ENCODE assay signal across 6 cellular contexts in the genomic region with DNA sequence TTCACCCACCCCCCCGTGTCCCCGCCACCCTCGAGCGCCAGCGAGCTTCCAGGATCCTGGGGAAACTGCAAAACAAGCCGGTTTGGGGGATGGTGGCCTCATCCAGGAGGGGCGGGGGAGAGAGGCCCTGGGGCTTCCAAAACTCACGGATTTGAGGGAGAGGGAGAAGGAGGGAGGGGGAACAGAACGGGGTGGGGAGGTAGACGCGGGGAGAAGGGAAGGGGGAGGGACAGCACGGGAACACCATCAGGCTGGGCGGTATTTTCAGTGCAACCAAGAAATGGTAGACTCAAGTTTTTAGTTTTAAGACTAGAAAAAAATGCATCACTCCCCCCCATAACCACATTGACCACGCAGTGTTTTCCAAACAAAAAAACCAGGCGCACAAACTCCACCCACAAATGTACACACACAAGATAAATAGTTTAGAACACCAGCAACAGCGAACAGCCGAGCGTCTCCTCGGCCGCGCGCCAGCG. TPM values are rescaled to one million over a fixed set of nuclear protein-coding genes. Genes with fewer than 3 reads are reported as not detected.
DNase-seq lines count a peak whose midpoint lies in the region; ATAC-seq and TF ChIP-seq lines count a peak whose summit lies in the region.

No MANE protein-coding gene starts in this region.

- peak overlapping the region; percentile 94 for H3K27ac Mint-ChIP-seq in activated naive CD4-positive, alpha-beta T cell treated with anti-CD3 and anti-CD28 coated beads, Interleukin-2, amount 50 U/mL, for 24 hours

- WGBS in thymus = 3% methylated on average over 23 of the region's 23 CpGs

- H3K4me1 ChIP-seq in foreskin keratinocyte (peaks cover 3% of the 10 kb centered on the region), thymus (ENCODE audit: control insufficient read depth, insufficient read depth, low read length) (peaks cover 8% of the 10 kb centered on the region)

- H3K9me3 Mint-ChIP-seq in activated naive CD4-positive, alpha-beta T cell treated with anti-CD3 and anti-CD28 coated beads, Interleukin-2, amount 50 U/mL, for 24 hours = no peaks in the 10 kb centered on the region

- H3K4me3 Mint-ChIP-seq in activated naive CD4-positive, alpha-beta T cell treated with anti-CD3 and anti-CD28 coated beads, Interleukin-2, amount 50 U/mL, for 24 hours = peak overlapping the region; percentile 90

- no peaks in the 10 kb centered on the region for H3K36me3 ChIP-seq in thymus (ENCODE audit: control insufficient read depth, insufficient read depth)

- no peak for TF ChIP-seq CTCF in foreskin keratinocyte (conservative IDR thresholded peaks at IDR 0.05)

- H3K27ac ChIP-seq in foreskin keratinocyte = peak overlapping the region; percentile 68
- no peak overlapping the region for H3K27ac ChIP-seq in thymus (ENCODE audit: low read depth)

- peaks cover 50% of the 10 kb centered on the region for H3K27me3 ChIP-seq in foreskin keratinocyte
- H3K27me3 ChIP-seq in thymus (ENCODE audit: control insufficient read depth, insufficient read depth) = peaks cover 87% of the 10 kb centered on the region

- peak overlapping the region; percentile 58 for H3K4me3 ChIP-seq in thymus (ENCODE audit: low read length)

- ATAC-seq in foreskin keratinocyte = no peak

- no peaks in the 10 kb centered on the region for H3K9me3 ChIP-seq in thymus (ENCODE audit: control insufficient read depth)

- H3K27me3 Mint-ChIP-seq in activated naive CD4-positive, alpha-beta T cell treated with anti-CD3 and anti-CD28 coated beads, Interleukin-2, amount 50 U/mL, for 24 hours = peaks cover 13% of the 10 kb centered on the region

- no peaks in the 10 kb centered on the region for H3K36me3 Mint-ChIP-seq in activated naive CD4-positive, alpha-beta T cell treated with anti-CD3 and anti-CD28 coated beads, Interleukin-2, amount 50 U/mL, for 24 hours

- peaks cover 17% of the 10 kb centered on the region for H3K4me1 Mint-ChIP-seq in activated naive CD4-positive, alpha-beta T cell treated with anti-CD3 and anti-CD28 coated beads, Interleukin-2, amount 50 U/mL, for 24 hours

- no peak for DNase-seq in activated naive CD4-positive, alpha-beta T cell (lab: John Stamatoyannopoulos, UW)
- DNase-seq in foreskin keratinocyte (no peak), cerebellar cortex (ENCODE audit: low spot score) (no peak), NCI-H2107 treated with DMSO at 0.1 percent for 48 hours (lab: John Stamatoyannopoulos, UW; ENCODE audit: unreplicated experiment) (no peak)

RNA-seq across cellular contexts. Expression of a gene that starts 1.4 kb away (rescaled TPM):
- 0.81 and 1.1 TPM in 2 replicates for total RNA-seq in foreskin keratinocyte
- polyA plus RNA-seq in foreskin keratinocyte (0.76 and 0.96 TPM in 2 replicates), thymus (1.6 TPM)

RNA-seq across cellular contexts. Expression of a gene that starts 23.1 kb away (rescaled TPM):
- 15.8 and 19.9 TPM in 2 replicates for total RNA-seq in foreskin keratinocyte
- polyA plus RNA-seq in foreskin keratinocyte = 11.8 and 15.7 TPM in 2 replicates
- 2.1 TPM for polyA plus RNA-seq in thymus

RNA-seq across cellular contexts. Expression of a gene that starts 45.5 kb away (rescaled TPM):
- 47.5 and 51.3 TPM in 2 replicates for total RNA-seq in foreskin keratinocyte
- polyA plus RNA-seq in foreskin keratinocyte (50.3 and 54.3 TPM in 2 replicates), thymus (38.8 TPM)

RNA-seq across cellular contexts. Expression of a gene that starts 49.6 kb away (rescaled TPM):
- total RNA-seq in foreskin keratinocyte = not detected in 2 replicates
- polyA plus RNA-seq in foreskin keratinocyte (not detected in 2 replicates), thymus (0.43 TPM)

RNA-seq across cellular contexts. Expression of a gene that starts 59.6 kb away (rescaled TPM):
- total RNA-seq in foreskin keratinocyte = 766 and 947 TPM in 2 replicates
- polyA plus RNA-seq in foreskin keratinocyte = 1,088 and 1,242 TPM in 2 replicates
- polyA plus RNA-seq in thymus = 104 TPM
